ENCODE assay signal across 27 cellular contexts in genomic region chr7:118696879-118697278, GRCh38.
"Had no signal": no experiment of that assay in that cellular context is flagged by ENCODE, and none has a peak within 500 bp of the region (broad histone marks: within the 10 kb centered on the region; RNA-seq: fewer than 3 reads in every experiment).

No MANE protein-coding gene starts in this region.

- H3K36me3 Mint-ChIP-seq: activated naive CD8-positive, alpha-beta T cell; naive thymus-derived CD4-positive, alpha-beta T cell; stimulated activated effector memory CD8-positive, alpha-beta T cell treated with anti-CD3 and anti-CD28 coated beads, Interleukin-12 subunit alpha, Interleukin-12 subunit beta, amount 100 ng/mL, for 72 hours had no signal

- H3K4me1 ChIP-seq: body of pancreas, gastrocnemius medialis, pancreas, prostate gland had no signal

- H3K4me1 Mint-ChIP-seq: activated CD4-positive, alpha-beta T cell treated with anti-CD3 and anti-CD28 coated beads for 36 hours; naive thymus-derived CD4-positive, alpha-beta T cell; stimulated activated effector memory CD8-positive, alpha-beta T cell treated with anti-CD3 and anti-CD28 coated beads, Interleukin-12 subunit alpha, Interleukin-12 subunit beta, amount 100 ng/mL, for 72 hours had no signal

- DNase-seq: activated CD4-positive, alpha-beta T cell treated with anti-CD3 and anti-CD28 coated beads for 36 hours; activated CD4-positive, CD25-positive, alpha-beta regulatory T cell; activated naive CD4-positive, alpha-beta T cell; activated T-cell treated with anti-CD3 and anti-CD28 coated beads for 4 hours; activated T-cell treated with anti-CD3 and anti-CD28 coated beads, Interleukin-2, amount 50 U/mL, for 72 hours; aorta; body of pancreas; dermis blood vessel endothelial cell; effector CD4-positive, alpha-beta T cell; gastrocnemius medialis; glutamatergic neuron; islet precursor cell; mammary epithelial cell; naive thymus-derived CD4-positive, alpha-beta T cell; nucleus accumbens; pancreas; retina; stimulated activated CD4-positive, alpha-beta T cell treated with anti-CD3 and anti-CD28 coated beads, Interleukin-12 subunit alpha, Interleukin-12 subunit beta, amount 100 ng/mL, for 4 hours; stimulated activated CD4-positive, alpha-beta T cell treated with anti-CD3 and anti-CD28 coated beads, Interleukin-4, amount 100 ng/mL, for 1 hour; trophoblast cell had no signal

- H3K27ac Mint-ChIP-seq: activated CD4-positive, alpha-beta T cell treated with anti-CD3 and anti-CD28 coated beads for 36 hours; activated naive CD8-positive, alpha-beta T cell; activated T-cell treated with anti-CD3 and anti-CD28 coated beads, Interleukin-2, amount 50 U/mL, for 72 hours; naive thymus-derived CD4-positive, alpha-beta T cell; stimulated activated effector memory CD8-positive, alpha-beta T cell treated with anti-CD3 and anti-CD28 coated beads, Interleukin-12 subunit alpha, Interleukin-12 subunit beta, amount 100 ng/mL, for 72 hours; stimulated activated naive CD8-positive, alpha-beta T cell treated with anti-CD3 and anti-CD28 coated beads, Interleukin-15, Interleukin-2, amounts not matched to agents 100 ng/mL and 50 ng/mL, for 24 hours had no signal

- ATAC-seq: activated CD4-positive, alpha-beta T cell treated with anti-CD3 and anti-CD28 coated beads for 36 hours; activated T-cell treated with anti-CD3 and anti-CD28 coated beads, Interleukin-2, amount 50 U/mL, for 72 hours; body of pancreas; gastrocnemius medialis; naive thymus-derived CD4-positive, alpha-beta T cell; pancreas; sciatic nerve; stimulated activated effector memory CD8-positive, alpha-beta T cell treated with anti-CD3 and anti-CD28 coated beads, Interleukin-12 subunit alpha, Interleukin-12 subunit beta, amount 100 ng/mL, for 72 hours had no signal

- H3K27ac ChIP-seq: body of pancreas, gastrocnemius medialis, pancreas, prostate gland, skin epidermis, thoracic aorta had no signal

- H3K4me3 Mint-ChIP-seq: activated CD4-positive, alpha-beta T cell treated with anti-CD3 and anti-CD28 coated beads for 36 hours; activated naive CD8-positive, alpha-beta T cell; activated T-cell treated with anti-CD3 and anti-CD28 coated beads, Interleukin-2, amount 50 U/mL, for 72 hours; naive thymus-derived CD4-positive, alpha-beta T cell; stimulated activated effector memory CD8-positive, alpha-beta T cell treated with anti-CD3 and anti-CD28 coated beads, Interleukin-12 subunit alpha, Interleukin-12 subunit beta, amount 100 ng/mL, for 72 hours; stimulated activated naive CD8-positive, alpha-beta T cell treated with anti-CD3 and anti-CD28 coated beads, Interleukin-15, Interleukin-2, amounts not matched to agents 100 ng/mL and 50 ng/mL, for 24 hours had no signal

- H3K27me3 Mint-ChIP-seq: activated CD4-positive, alpha-beta T cell treated with anti-CD3 and anti-CD28 coated beads for 36 hours; activated naive CD8-positive, alpha-beta T cell; naive thymus-derived CD4-positive, alpha-beta T cell; stimulated activated naive CD8-positive, alpha-beta T cell treated with anti-CD3 and anti-CD28 coated beads, Interleukin-15, Interleukin-2, amounts not matched to agents 100 ng/mL and 50 ng/mL, for 24 hours had no signal

- H3K27me3 ChIP-seq: body of pancreas, gastrocnemius medialis, pancreas had no signal
